In genomic region chr18:71682591-71682990, GRCh38 we compare ENCODE assay signal across 24 cellular contexts.
DNase-seq lines count a peak whose midpoint lies in the region; ATAC-seq and TF ChIP-seq lines count a peak whose summit lies in the region.
"Had no signal": no experiment of that assay in that cellular context is flagged by ENCODE, and none has a peak within 500 bp of the region (broad histone marks: within the 10 kb centered on the region; RNA-seq: fewer than 3 reads in every experiment).

No MANE protein-coding gene starts in this region.

- no peaks in the 10 kb centered on the region for H3K27me3 ChIP-seq in upper lobe of right lung
- H3K27me3 ChIP-seq: BLaER1 treated with 17β-estradiol and CSF1 and Interleukin-3, amounts not matched to agents 10 nM and 100 nM had no signal

- H3K9me3 Mint-ChIP-seq in progenitor cell of endocrine pancreas (ENCODE audit: low read depth) = peaks cover 26% of the 10 kb centered on the region

- H3K4me3 Mint-ChIP-seq in progenitor cell of endocrine pancreas (ENCODE audit: low read depth) = no peak overlapping the region
- H3K4me3 Mint-ChIP-seq: CD4-positive, alpha-beta memory T cell had no signal

- peak; percentile 37 for DNase-seq in NCI-H510A treated with DMSO at 0.1 percent for 48 hours (lab: John Stamatoyannopoulos, UW)
- DNase-seq in NCI-H510A (lab: John Stamatoyannopoulos, UW) = no peak
- peak; percentile 97 for DNase-seq in LNCaP clone FGC (ENCODE audit: low read depth)
- DNase-seq in progenitor cell of endocrine pancreas (ENCODE audit: low spot score, unreplicated experiment) = no peak
- DNase-seq in upper lobe of right lung = no peak
- no peak for DNase-seq in RWPE1 (ENCODE audit: low spot score)
- DNase-seq in ureter (ENCODE audit: low spot score) = no peak
- DNase-seq: 8988T; CD4-positive, alpha-beta memory T cell; DMS153; GDM1; GOT3; IMR-90; NCI-H1105; NCI-H1694; NCI-H2081; NCI-H2171 treated with DMSO at 0.1 percent for 48 hours; NCI-H69; NK-92 treated with Interleukin-12 subunit alpha and Interleukin-12 subunit beta, amount 100 ng/mL, for 24 hours had no signal

- H3K9me3 ChIP-seq in upper lobe of right lung = no peaks in the 10 kb centered on the region

- TF ChIP-seq CTCF in LNCaP clone FGC (IDR thresholded peaks at IDR 0.05; ENCODE audit: control insufficient read depth, extremely low read depth, insufficient read depth) (no peak), VCaP (conservative IDR thresholded peaks at IDR 0.05) (no peak), progenitor cell of endocrine pancreas (IDR thresholded peaks at IDR 0.05; ENCODE audit: unreplicated experiment) (no peak), upper lobe of right lung (IDR thresholded peaks at IDR 0.05) (no peak), RWPE1 (conservative IDR thresholded peaks at IDR 0.05; ENCODE audit: low read depth) (no peak)

- no peaks in the 10 kb centered on the region for H3K36me3 Mint-ChIP-seq in progenitor cell of endocrine pancreas (ENCODE audit: insufficient read depth)
- H3K36me3 Mint-ChIP-seq: CD4-positive, alpha-beta memory T cell had no signal

- POLR2A ChIA-PET in RWPE1 (lab: Yijun Ruan, JAX; ENCODE audit: low non-redundant PET) = no interaction called here

- intact Hi-C loops in upper lobe of right lung (cut with DNase I) = no loop called here

- H3K4me3 ChIP-seq in LNCaP clone FGC (ENCODE audit: low read depth, low read length) (no peak overlapping the region), upper lobe of right lung (no peak overlapping the region)
- H3K4me3 ChIP-seq: BLaER1 treated with 17β-estradiol and CSF1 and Interleukin-3, amounts not matched to agents 10 nM and 100 nM had no signal

- peaks cover 8% of the 10 kb centered on the region for H3K4me1 Mint-ChIP-seq in progenitor cell of endocrine pancreas (ENCODE audit: low read depth)
- H3K4me1 Mint-ChIP-seq: CD4-positive, alpha-beta memory T cell had no signal

- no peak for ATAC-seq in upper lobe of right lung
- ATAC-seq: HCT116, Right ventricle myocardium inferior had no signal

- CTCF ChIA-PET in RWPE1 (lab: Yijun Ruan, JAX) = no interaction called here

- H3K27ac Mint-ChIP-seq in progenitor cell of endocrine pancreas = peak overlapping the region; percentile 54
- H3K27ac Mint-ChIP-seq: CD4-positive, alpha-beta memory T cell had no signal

- H3K36me3 ChIP-seq in upper lobe of right lung = no peaks in the 10 kb centered on the region
- H3K36me3 ChIP-seq: BLaER1 treated with 17β-estradiol and CSF1 and Interleukin-3, amounts not matched to agents 10 nM and 100 nM had no signal

- H3K27me3 Mint-ChIP-seq in progenitor cell of endocrine pancreas = no peaks in the 10 kb centered on the region
- H3K27me3 Mint-ChIP-seq: CD4-positive, alpha-beta memory T cell had no signal

- H3K4me1 ChIP-seq in upper lobe of right lung = no peaks in the 10 kb centered on the region
- H3K4me1 ChIP-seq: BLaER1 treated with 17β-estradiol and CSF1 and Interleukin-3, amounts not matched to agents 10 nM and 100 nM had no signal

- peak overlapping the region; percentile 10; the same call in 1 of the 2 replicates for H3K27ac ChIP-seq in VCaP
- no peak overlapping the region for H3K27ac ChIP-seq in upper lobe of right lung
- H3K27ac ChIP-seq in RWPE1 = no peak overlapping the region
- H3K27ac ChIP-seq: BLaER1 treated with 17β-estradiol and CSF1 and Interleukin-3, amounts not matched to agents 10 nM and 100 nM; KMS-11 had no signal

Comparison
In these comparisons a context has a peak if more than half of its experiments do, and no peak if none do; other contexts are left out.
1. DNase-seq: peak in NCI-H510A treated with DMSO at 0.1 percent for 48 hours (single experiment) and LNCaP clone FGC (single experiment); none in NCI-H510A (single experiment), progenitor cell of endocrine pancreas (single experiment), upper lobe of right lung (single experiment), RWPE1 (single experiment) and ureter (single experiment).